ENCODE assay signal across 1 cellular context in the genomic region with DNA sequence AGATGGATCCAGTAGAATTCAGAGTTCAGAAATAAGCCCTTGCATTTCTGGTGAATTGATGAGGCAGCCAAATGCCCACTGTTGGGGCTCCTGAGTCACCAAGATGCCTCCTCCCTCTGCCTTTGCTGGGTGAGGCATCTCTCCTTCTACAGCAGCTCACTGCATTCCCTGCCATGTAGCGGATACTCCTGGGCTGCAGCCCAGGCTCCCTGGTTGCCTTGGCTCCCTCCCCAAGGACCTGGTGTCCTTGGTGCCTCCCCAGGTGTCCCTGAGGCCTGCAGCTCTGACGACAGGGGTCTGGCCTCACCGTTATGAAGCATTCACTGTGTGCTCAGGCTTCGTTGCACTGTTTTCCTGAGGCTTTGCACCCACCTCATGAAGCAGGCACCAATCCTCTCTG.
TF ChIP-seq lines count a peak whose summit lies in the region.

No MANE protein-coding gene starts in this region.

TF ChIP-seq in H1, 55 proteins besides CTCF, POLR2A, EP300 and RAD21:
- TF ChIP-seq, protein P1, sequence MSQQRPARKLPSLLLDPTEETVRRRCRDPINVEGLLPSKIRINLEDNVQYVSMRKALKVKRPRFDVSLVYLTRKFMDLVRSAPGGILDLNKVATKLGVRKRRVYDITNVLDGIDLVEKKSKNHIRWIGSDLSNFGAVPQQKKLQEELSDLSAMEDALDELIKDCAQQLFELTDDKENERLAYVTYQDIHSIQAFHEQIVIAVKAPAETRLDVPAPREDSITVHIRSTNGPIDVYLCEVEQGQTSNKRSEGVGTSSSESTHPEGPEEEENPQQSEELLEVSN (IDR thresholded peaks at IDR 0.05), result no peak
- no peak for TF ChIP-seq SRF (IDR thresholded peaks at IDR 0.05; ENCODE audit: low read depth, low read length)
- TF ChIP-seq CBX8 (IDR thresholded peaks at IDR 0.05; ENCODE audit: borderline replicate concordance, low read depth, low read length), result no peak
- no peak for TF ChIP-seq SUZ12 (IDR thresholded peaks at IDR 0.05; ENCODE audit: low read length)
- no peak for TF ChIP-seq ATF3 (IDR thresholded peaks at IDR 0.05; ENCODE audit: insufficient read depth, low read depth, low read length)
- TF ChIP-seq CTBP2 (IDR thresholded peaks at IDR 0.05; ENCODE audit: borderline replicate concordance, insufficient read depth, insufficient read length, low read length), result no peak
- no peak for TF ChIP-seq SIRT6 (IDR thresholded peaks at IDR 0.05; ENCODE audit: low read length)
- TF ChIP-seq RFX5 (IDR thresholded peaks at IDR 0.05; ENCODE audit: borderline replicate concordance, low read depth, low read length), result no peak
- TF ChIP-seq PHF8 (conservative IDR thresholded peaks at IDR 0.05; ENCODE audit: low read depth, low read length), result no peak
- no peak for TF ChIP-seq TBP (IDR thresholded peaks at IDR 0.05; ENCODE audit: low read depth, low read length)
- TF ChIP-seq SP1 (IDR thresholded peaks at IDR 0.05; ENCODE audit: low read depth, low read length), result no peak
- no peak for TF ChIP-seq CEBPB (IDR thresholded peaks at IDR 0.05; ENCODE audit: low read depth, low read length)
- TF ChIP-seq KDM5A (IDR thresholded peaks at IDR 0.05; ENCODE audit: low read length), result no peak
- no peak for TF ChIP-seq CBX5 (IDR thresholded peaks at IDR 0.05; ENCODE audit: low read depth, low read length)
